20 cellular contexts compared by ENCODE assay signal in genomic region chr14:58085877-58086276, GRCh38.
DNase-seq lines count a peak whose midpoint lies in the region; ATAC-seq, FAIRE-seq and TF ChIP-seq lines count a peak whose summit lies in the region.
"Had no signal": no experiment of that assay in that cellular context is flagged by ENCODE, and none has a peak within 500 bp of the region (broad histone marks: within the 10 kb centered on the region; RNA-seq: fewer than 3 reads in every experiment).

No MANE protein-coding gene starts in this region.

- TF ChIP-seq CTCF in K562 (IDR thresholded peaks at IDR 0.05 in 2 of 3, conservative IDR thresholded peaks at IDR 0.05 in 1 of 3; ENCODE audit: insufficient read depth in 2 of 3, low read depth in 1 of 3, low read length in 3 of 3) = no peak

- no TSS peak for BruUV-seq in K562 (replicated peaks; lab: Mats Ljungman, UMichigan)

- no peak for ATAC-seq in K562
- no peak for ATAC-seq in GM18861 (IDR thresholded peaks at IDR 0.05; ENCODE audit: unreplicated experiment)
- ATAC-seq: CD8-positive, alpha-beta T cell; GM23338 had no signal

- no peaks in the 10 kb centered on the region for H3K9me1 ChIP-seq in K562 (ENCODE audit: control insufficient read depth, insufficient read depth, low read length)

- no peaks in the 10 kb centered on the region for H3K79me2 ChIP-seq in K562 (ENCODE audit: control insufficient read depth, insufficient read depth, low read length)

- TF ChIP-seq POLR2A in K562 (conservative IDR thresholded peaks at IDR 0.05) = no peak

- no peak for TF ChIP-seq EP300 in K562 (IDR thresholded peaks at IDR 0.05; ENCODE audit: low read length)

- no peaks in the 10 kb centered on the region for H4K20me1 ChIP-seq in K562 (replicated peaks; ENCODE audit: control insufficient read depth, insufficient read depth, low read length)
- H4K20me1 ChIP-seq: BLaER1 had no signal

- FAIRE-seq in HTR-8/SVneo (lab: Jason Lieb, UNC) (peak; percentile 55), K562 (lab: Jason Lieb, UNC) (no peak)
- FAIRE-seq: G401.6, GM12892, GM19239, H54 had no signal

- no peak overlapping the region for H3K4me2 ChIP-seq in K562 (ENCODE audit: insufficient read depth, low read length)
- H3K4me2 ChIP-seq: BLaER1, GM23338 had no signal

- CTCF ChIA-PET in K562 (lab: Yijun Ruan, JAX; ENCODE audit: low intra/inter-chr PET ratio) = no interaction called here

- intact Hi-C loops in K562 (cut with micrococcal nuclease) = no loop called here

- H3K4me3 ChIP-seq in K562 = no peak overlapping the region
- H3K4me3 ChIP-seq: BLaER1, GM23338 had no signal

- WGBS in K562 (ENCODE audit: insufficient coverage, low coverage, missing lambda C conversion rate) = 0% methylated on average over 4 of the region's 4 CpGs

- no peak for TF ChIP-seq RAD21 in K562 (CRISPR knock-in tag; conservative IDR thresholded peaks at IDR 0.05 in 1 of 2, IDR thresholded peaks at IDR 0.05 in 1 of 2)

- DNase-seq in HTR-8/SVneo (ENCODE audit: insufficient read length, low spot score) (no peak), NCI-H82 (lab: John Stamatoyannopoulos, UW) (peak; percentile 100), K562 (ENCODE audit: extremely low read depth in 1 of 4, low spot score in 3 of 4) (no peak), renal cortical epithelial cell (ENCODE audit: low read depth) (peak; percentile 58), SIG-M5 treated with dmso at 0.1 percent for 504 hours (lab: John Stamatoyannopoulos, UW; ENCODE audit: unreplicated experiment) (no peak), SKM-1 (lab: John Stamatoyannopoulos, UW; ENCODE audit: unreplicated experiment) (no peak)
- DNase-seq: Caco-2; CD4-positive, CD25-positive, alpha-beta regulatory T cell; CD8-positive, alpha-beta T cell; DMS153; DND-41; HCEC 1CT had no signal

- in situ Hi-C loops in K562 (cut with MboI) = loop anchor here (10.0 kb wide), 1 partner anchor 601 kb away; no protein-coding TSS in a partner anchor

- H3K36me3 ChIP-seq in K562 (ENCODE audit: control insufficient read depth, insufficient read depth, low read length) = no peaks in the 10 kb centered on the region
- H3K36me3 ChIP-seq: BLaER1 had no signal

- H3K9ac ChIP-seq in K562 (ENCODE audit: insufficient read depth in 1 of 2, low read depth in 2 of 2, low read length in 2 of 2) = no peak overlapping the region
- H3K9ac ChIP-seq: BLaER1 had no signal

- H2AFZ ChIP-seq in K562 (ENCODE audit: low read depth, low read length) = no peak overlapping the region
- H2AFZ ChIP-seq: GM23338 had no signal

- H3K4me1 ChIP-seq in K562 (replicated peaks in 1 of 2; ENCODE audit: control insufficient read depth in 2 of 2, insufficient read depth in 2 of 2, low read length in 2 of 2) = no peaks in the 10 kb centered on the region; a peak in 1 of 5 replicates
- H3K4me1 ChIP-seq: BLaER1, Caco-2 had no signal

- no peaks in the 10 kb centered on the region for H3K27me3 ChIP-seq in K562 (ENCODE audit: control insufficient read depth in 2 of 2, insufficient read depth in 2 of 2, low read length in 2 of 2)
- H3K27me3 ChIP-seq: BLaER1 had no signal

- H3K9me3 ChIP-seq in K562 (replicated peaks; ENCODE audit: control insufficient read depth, insufficient read depth, low read depth, low read length) = no peaks in the 10 kb centered on the region
- H3K9me3 ChIP-seq: BLaER1, Caco-2 had no signal

- POLR2A ChIA-PET in K562 (lab: Yijun Ruan, JAX) = no interaction called here

- no peak overlapping the region for H3K27ac ChIP-seq in K562 (ENCODE audit: extremely low read depth, low read depth, low read length)
- H3K27ac ChIP-seq: BLaER1, C4-2B had no signal

TF ChIP-seq in K562, 482 proteins besides CTCF, POLR2A, EP300 and RAD21:
- TF ChIP-seq XRCC3 (IDR thresholded peaks at IDR 0.05) = no peak
- no peak for TF ChIP-seq ZBED1 (IDR thresholded peaks at IDR 0.05)
- no peak for TF ChIP-seq HCFC1 (IDR thresholded peaks at IDR 0.05; ENCODE audit: low read depth, low read length)
- no peak for TF ChIP-seq RAD51 (IDR thresholded peaks at IDR 0.05; ENCODE audit: borderline replicate concordance, low read depth)
- TF ChIP-seq, protein P1, sequence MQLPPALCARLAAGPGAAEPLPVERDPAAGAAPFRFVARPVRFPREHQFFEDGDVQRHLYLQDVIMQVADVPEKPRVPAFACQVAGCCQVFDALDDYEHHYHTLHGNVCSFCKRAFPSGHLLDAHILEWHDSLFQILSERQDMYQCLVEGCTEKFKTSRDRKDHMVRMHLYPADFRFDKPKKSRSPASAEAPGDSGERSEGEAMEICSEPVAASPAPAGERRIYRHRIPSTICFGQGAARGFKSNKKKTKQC (CRISPR knock-in tag; IDR thresholded peaks at IDR 0.05) = no peak
- TF ChIP-seq TBP (optimal IDR thresholded peaks at IDR 0.05; ENCODE audit: low read depth, low read length) = no peak
- TF ChIP-seq MYNN (IDR thresholded peaks at IDR 0.05) = no peak
- no peak for TF ChIP-seq MYNN (CRISPR knock-in tag; IDR thresholded peaks at IDR 0.05)
- TF ChIP-seq PCBP2 (IDR thresholded peaks at IDR 0.05; ENCODE audit: low read depth, low read length, poor library complexity, severe bottlenecking) = no peak
- TF ChIP-seq ZNF224 (CRISPR knock-in tag; IDR thresholded peaks at IDR 0.05) = no peak
- TF ChIP-seq CREB3L1 (IDR thresholded peaks at IDR 0.05; ENCODE audit: borderline replicate concordance, low read depth) = no peak
- TF ChIP-seq CEBPG (CRISPR knock-in tag; IDR thresholded peaks at IDR 0.05) = no peak
- peak; percentile 35 to 67; a peak in 3 of 4 replicates for TF ChIP-seq CEBPG (tag; conservative IDR thresholded peaks at IDR 0.05 in 1 of 2, IDR thresholded peaks at IDR 0.05 in 1 of 2)
- TF ChIP-seq ZNF766 (CRISPR knock-in tag; conservative IDR thresholded peaks at IDR 0.05) = no peak
- TF ChIP-seq TCFL5 (CRISPR knock-in tag; conservative IDR thresholded peaks at IDR 0.05) = no peak
- TF ChIP-seq DEAF1 (CRISPR knock-in tag; IDR thresholded peaks at IDR 0.05) = no peak
- no peak for TF ChIP-seq ETV1 (tag; conservative IDR thresholded peaks at IDR 0.05; ENCODE audit: low read depth)
- TF ChIP-seq SMC3 (conservative IDR thresholded peaks at IDR 0.05; ENCODE audit: insufficient read depth, low read depth, low read length) = no peak
- peak; percentile 38 for TF ChIP-seq ATF3 (IDR thresholded peaks at IDR 0.05)
- TF ChIP-seq ATF3 (CRISPR knock-in tag; conservative IDR thresholded peaks at IDR 0.05) = no peak
- no peak for TF ChIP-seq FOXA1 (IDR thresholded peaks at IDR 0.05; ENCODE audit: borderline replicate concordance)

Comparison
In these comparisons a context has a peak if more than half of its experiments do, and no peak if none do; other contexts are left out.
1. DNase-seq: peak in NCI-H82 (single experiment) and renal cortical epithelial cell (single experiment); none in HTR-8/SVneo (single experiment), K562 (0 of 4), SIG-M5 treated with dmso at 0.1 percent for 504 hours (single experiment) and SKM-1 (single experiment).